ENCODE assay signal across 8 cellular contexts in the genomic region with DNA sequence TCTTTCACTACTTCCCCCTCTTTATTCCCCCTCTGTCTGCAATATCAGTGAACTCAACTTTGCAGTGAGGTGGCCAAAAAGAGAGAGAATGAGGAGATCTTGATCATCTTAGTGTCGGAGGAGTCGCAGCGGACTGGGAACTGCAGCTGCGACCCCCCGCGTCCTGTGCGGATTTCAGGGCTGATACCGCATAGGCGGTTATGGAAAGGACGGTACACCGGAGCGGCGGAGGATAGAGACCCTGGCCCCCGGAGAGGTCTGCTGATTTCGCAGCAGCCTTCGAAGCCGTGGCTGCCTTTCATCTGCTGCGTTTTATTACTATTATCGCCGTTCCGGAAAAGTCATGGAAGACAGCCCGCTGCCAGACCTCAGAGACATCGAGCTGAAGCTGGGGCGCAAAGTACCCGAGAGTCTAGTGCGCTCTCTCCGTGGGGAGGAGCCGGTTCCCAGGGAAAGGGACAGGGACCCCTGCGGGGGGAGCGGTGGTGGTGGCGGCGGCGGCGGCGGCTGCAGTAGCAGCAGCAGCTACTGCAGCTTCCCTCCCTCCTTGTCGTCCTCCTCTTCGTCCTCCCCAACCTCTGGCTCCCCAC. TPM values are rescaled to one million over a fixed set of nuclear protein-coding genes. Genes with fewer than 3 reads are reported as not detected.
DNase-seq lines count a peak whose midpoint lies in the region; ATAC-seq and TF ChIP-seq lines count a peak whose summit lies in the region.

No MANE protein-coding gene starts in this region.

- peaks cover 50% of the 10 kb centered on the region for H3K79me2 ChIP-seq in ACC112 (ENCODE audit: control insufficient read depth, insufficient read depth, low read length, unreplicated experiment)

- ATAC-seq in GM19467 (IDR thresholded peaks at IDR 0.05; ENCODE audit: unreplicated experiment): peak; percentile 20
- no peak for ATAC-seq in HG03457 (IDR thresholded peaks at IDR 0.05; ENCODE audit: unreplicated experiment)

- DNase-seq in Peyer's patch (peak in 1 of 3 donors; percentile 48), fibroblast of the aortic adventitia (ENCODE audit: low read depth) (no peak), nucleus accumbens (lab: John Stamatoyannopoulos, UW) (peak in 43 of 56 donors; percentile 18 to 81 (median 62)), AML-193 (lab: John Stamatoyannopoulos, UW) (no peak), NCI-H2171 (lab: John Stamatoyannopoulos, UW) (no peak)

- TF ChIP-seq CTCF in Peyer's patch (IDR thresholded peaks at IDR 0.05) (no peak), fibroblast of the aortic adventitia (IDR thresholded peaks at IDR 0.05; ENCODE audit: insufficient read depth, low read length) (no peak)

- no peak for TF ChIP-seq POLR2A in Peyer's patch (IDR thresholded peaks at IDR 0.05)

- H3K4me3 ChIP-seq in ACC112 (ENCODE audit: low read depth, low read length): peak overlapping the region; percentile 96
- H3K4me3 ChIP-seq in Peyer's patch: peak overlapping the region; percentile 36 to 82 (median 62)
- H3K4me3 ChIP-seq in fibroblast of the aortic adventitia (ENCODE audit: low read depth, low read length): peak overlapping the region; percentile 79

- H3K4me1 ChIP-seq in ACC112 (ENCODE audit: control insufficient read depth, insufficient read depth, low read length, unreplicated experiment): peaks cover 33% of the 10 kb centered on the region
- H3K4me1 ChIP-seq in Peyer's patch: no peaks in the 10 kb centered on the region

- H3K27ac ChIP-seq in ACC112 (ENCODE audit: low read depth, low read length) (peak overlapping the region; percentile 96), Peyer's patch (peak overlapping the region; percentile 67 to 97 (median 86))

- H2AFZ ChIP-seq in ACC112 (ENCODE audit: low read length, unreplicated experiment): peak overlapping the region; percentile 43

- peaks cover 10% of the 10 kb centered on the region; the same call in 1 of the 2 replicates for H3K36me3 ChIP-seq in ACC112 (ENCODE audit: insufficient read depth, low read length)
- H3K36me3 ChIP-seq in Peyer's patch: no peaks in the 10 kb centered on the region

- no peaks in the 10 kb centered on the region for H3K27me3 ChIP-seq in ACC112 (ENCODE audit: insufficient read depth, low read length)
- H3K27me3 ChIP-seq in Peyer's patch: no peaks in the 10 kb centered on the region

- no peaks in the 10 kb centered on the region for H3K9me3 ChIP-seq in Peyer's patch

RNA-seq across cellular contexts. Expression of a gene that starts 0.6 kb away (rescaled TPM):
- total RNA-seq in Peyer's patch (10 to 100 TPM in 3 of 4 donors, 1 to 10 TPM in 1; 7.4 to 33.3 (median 14.3) TPM), fibroblast of the aortic adventitia (ENCODE audit: low replicate concordance) (47.5 and 48.2 TPM in 2 replicates)

Comparison
In these comparisons a context has a peak if more than half of its experiments do, and no peak if none do; other contexts are left out.
1. DNase-seq: peak in nucleus accumbens (43 of 56); none in fibroblast of the aortic adventitia (single experiment), AML-193 (0 of 2) and NCI-H2171 (single experiment).
2. Peak in every context shown above with its lines, with median percentiles within 50 percentile points of each other: H3K4me3 ChIP-seq.